Comparison of ENCODE assay signal across 9 cellular contexts in genomic region chr2:153287109-153287801, GRCh38.
DNase-seq lines count a peak whose midpoint lies in the region; ATAC-seq lines count a peak whose summit lies in the region.
"Had no signal": no experiment of that assay in that cellular context is flagged by ENCODE, and none has a peak within 500 bp of the region (broad histone marks: within the 10 kb centered on the region; RNA-seq: fewer than 3 reads in every experiment).

No MANE protein-coding gene starts in this region.

- ATAC-seq in HG03520 (IDR thresholded peaks at IDR 0.05; ENCODE audit: unreplicated experiment) (peak; percentile 50), HG03354 (IDR thresholded peaks at IDR 0.05; ENCODE audit: poor library complexity, severe bottlenecking, unreplicated experiment) (no peak)

- H2BK5ac ChIP-seq in neuronal stem cell (ENCODE audit: low read length) = no peak overlapping the region

- H2AFZ ChIP-seq in neuronal stem cell (ENCODE audit: low read length) = peak overlapping the region; percentile 72

- H3K4me1 ChIP-seq in neuronal stem cell (ENCODE audit: control insufficient read depth in 2 of 2, insufficient read depth in 1 of 2, low read depth in 1 of 2, low read length in 2 of 2) = no peaks in the 10 kb centered on the region

- H3K79me1 ChIP-seq in neuronal stem cell (ENCODE audit: low read depth, low read length) = no peaks in the 10 kb centered on the region

- no peak overlapping the region for H3K27ac ChIP-seq in neuronal stem cell (replicated peaks; ENCODE audit: low read length)

- H3K9me3 ChIP-seq in neuronal stem cell (replicated peaks in 1 of 2; ENCODE audit: control insufficient read depth in 2 of 2, insufficient read depth in 1 of 2, low read depth in 1 of 2, low read length in 2 of 2) = peaks cover 0 to 2% of the 10 kb centered on the region in 2 donors

- peak; percentile 47 for DNase-seq in NCI-H82 (lab: John Stamatoyannopoulos, UW)
- DNase-seq in NCI-H82 treated with DMSO at 0.1 percent for 48 hours (lab: John Stamatoyannopoulos, UW; ENCODE audit: unreplicated experiment) = no peak
- DNase-seq in activated naive CD8-positive, alpha-beta T cell treated with anti-CD3 and anti-CD28 coated beads for 36 hours = peak; percentile 28
- DNase-seq in neuronal stem cell (ENCODE audit: low spot score) = peak; percentile 46
- DNase-seq in SW480 (ENCODE audit: low spot score) = no peak
- no peak for DNase-seq in stimulated activated CD4-positive, alpha-beta T cell treated with anti-CD3 and anti-CD28 coated beads, Interleukin-4, amount 100 ng/mL, for 24 hours
- DNase-seq: NCI-H1436 had no signal

- H3K4me3 ChIP-seq in neuronal stem cell (ENCODE audit: low read length in 2 of 2) = peak overlapping the region in 1 of 2 donors; percentile 73

- no peak overlapping the region for H3K27ac Mint-ChIP-seq in activated naive CD8-positive, alpha-beta T cell treated with anti-CD3 and anti-CD28 coated beads for 36 hours

- H3K4me1 Mint-ChIP-seq in activated naive CD8-positive, alpha-beta T cell treated with anti-CD3 and anti-CD28 coated beads for 36 hours = no peaks in the 10 kb centered on the region

- WGBS in neuronal stem cell (ENCODE audit: extremely low coverage in 2 of 2, insufficient read length in 2 of 2, insufficient replicate concordance in 1 of 2), 2 donors = no CpG with 5 or more reads among the region's 24 CpGs

- no peak overlapping the region for H2BK120ac ChIP-seq in neuronal stem cell (ENCODE audit: low read depth, low read length)

- no peaks in the 10 kb centered on the region for H3K27me3 ChIP-seq in neuronal stem cell (ENCODE audit: control insufficient read depth in 3 of 3, insufficient read depth in 3 of 3, low read depth in 1 of 3, low read length in 3 of 3)

- H3K23ac ChIP-seq in neuronal stem cell (ENCODE audit: low read depth, low read length, poor library complexity) = no peak overlapping the region

- no peaks in the 10 kb centered on the region for H3K36me3 ChIP-seq in neuronal stem cell (replicated peaks in 1 of 2; ENCODE audit: control insufficient read depth in 2 of 2, insufficient read depth in 2 of 2, low read length in 2 of 2)

- no peak overlapping the region for H4K8ac ChIP-seq in neuronal stem cell (ENCODE audit: low read depth, low read length)

- H3K9me3 Mint-ChIP-seq in activated naive CD8-positive, alpha-beta T cell treated with anti-CD3 and anti-CD28 coated beads for 36 hours = peaks cover 7% of the 10 kb centered on the region

- H3K36me3 Mint-ChIP-seq in activated naive CD8-positive, alpha-beta T cell treated with anti-CD3 and anti-CD28 coated beads for 36 hours = no peaks in the 10 kb centered on the region

- H3K27me3 Mint-ChIP-seq in activated naive CD8-positive, alpha-beta T cell treated with anti-CD3 and anti-CD28 coated beads for 36 hours = peaks cover 9% of the 10 kb centered on the region

- H2AK5ac ChIP-seq in neuronal stem cell (ENCODE audit: low read depth, low read length) = no peak overlapping the region

- H3K4ac ChIP-seq in neuronal stem cell (ENCODE audit: low read length) = no peak overlapping the region

- peak overlapping the region; percentile 34 for H3K4me2 ChIP-seq in neuronal stem cell (ENCODE audit: insufficient read depth, low read length, poor library complexity, severe bottlenecking)

- H2BK15ac ChIP-seq in neuronal stem cell (ENCODE audit: low read length) = no peak overlapping the region

- no peak overlapping the region for H4K91ac ChIP-seq in neuronal stem cell (ENCODE audit: low read depth, low read length, poor library complexity)

- H3K14ac ChIP-seq in neuronal stem cell (ENCODE audit: low read length) = no peak overlapping the region

- no peak overlapping the region for H3K4me3 Mint-ChIP-seq in activated naive CD8-positive, alpha-beta T cell treated with anti-CD3 and anti-CD28 coated beads for 36 hours

- no peak overlapping the region for H2BK12ac ChIP-seq in neuronal stem cell (ENCODE audit: low read length)

- H3K9ac ChIP-seq in neuronal stem cell (ENCODE audit: low read depth, low read length, poor library complexity) = no peak overlapping the region

- H3K18ac ChIP-seq in neuronal stem cell (ENCODE audit: low read length) = no peak overlapping the region

Comparison
In these comparisons a context has a peak if more than half of its experiments do, and no peak if none do; other contexts are left out.
1. DNase-seq: peak in NCI-H82 (single experiment), activated naive CD8-positive, alpha-beta T cell treated with anti-CD3 and anti-CD28 coated beads for 36 hours (single experiment) and neuronal stem cell (single experiment); none in NCI-H82 treated with DMSO at 0.1 percent for 48 hours (single experiment), SW480 (single experiment) and stimulated activated CD4-positive, alpha-beta T cell treated with anti-CD3 and anti-CD28 coated beads, Interleukin-4, amount 100 ng/mL, for 24 hours (single experiment).